Comparison of ENCODE assay signal across 36 cellular contexts in genomic region chr10:71941318-71941717, GRCh38.
"Had no signal": no experiment of that assay in that cellular context is flagged by ENCODE, and none has a peak within 500 bp of the region (broad histone marks: within the 10 kb centered on the region; RNA-seq: fewer than 3 reads in every experiment).

No MANE protein-coding gene starts in this region.

- DNase-seq: Karpas-422, Kasumi-1, MG63, MM.1S, MV-4-11, NCI-H1048, NCI-H1092, NCI-H1092 treated with DMSO at 0.1 percent for 48 hours, NCI-H1105, NCI-H1105 treated with DMSO at 0.1 percent for 48 hours, NCI-H1417, NCI-H1417 treated with DMSO at 0.1 percent for 48 hours, NCI-H1436, NCI-H1436 treated with DMSO at 0.1 percent for 48 hours, NCI-H146, NCI-H1694, NCI-H1694 treated with DMSO at 0.1 percent for 48 hours, NCI-H187, NCI-H187 treated with DMSO at 0.1 percent for 48 hours, NCI-H1930, NCI-H2029, NCI-H2029 treated with DMSO at 0.1 percent for 48 hours, NCI-H2081, NCI-H2081 treated with DMSO at 0.1 percent for 48 hours, NCI-H2107, NCI-H2171, NCI-H2171 treated with DMSO at 0.1 percent for 48 hours, NCI-H2227 treated with DMSO at 0.1 percent for 48 hours, NCI-H226, NCI-H345, NCI-H446, NCI-H446 treated with DMSO at 0.1 percent for 48 hours, NCI-H510A, NCI-H510A treated with DMSO at 0.1 percent for 48 hours, NCI-H524 had no signal

- H3K27ac ChIP-seq: KMS-11 had no signal

- H3K4me2 ChIP-seq: KMS-11 had no signal

- H3K36me3 ChIP-seq: MG63 had no signal

- H3K9ac ChIP-seq: KMS-11 had no signal

- H3K4me3 ChIP-seq: MG63 had no signal

- H3K27me3 ChIP-seq: MG63 had no signal
